Comparison of ENCODE assay signal across 17 cellular contexts in the genomic region with DNA sequence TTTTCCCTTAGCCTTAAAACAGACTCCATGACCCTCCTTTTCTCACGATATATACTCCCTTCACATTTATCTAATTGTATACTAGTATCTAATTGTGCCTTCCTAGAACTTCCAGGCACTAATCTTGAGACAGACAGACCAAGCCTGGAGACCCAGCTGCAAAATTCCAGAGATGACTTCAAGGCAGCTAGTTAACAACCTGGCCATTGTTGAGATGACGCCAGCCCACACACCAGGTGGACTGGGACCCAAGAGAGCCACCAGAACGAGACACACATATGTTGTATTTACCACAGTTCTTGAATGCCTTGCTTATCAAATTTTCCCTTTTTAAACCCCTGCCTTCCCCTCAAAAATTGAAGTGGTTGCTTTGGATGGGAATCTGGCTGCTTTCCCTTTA. TPM values are rescaled to one million over a fixed set of nuclear protein-coding genes. Genes with fewer than 3 reads are reported as not detected.
DNase-seq lines count a peak whose midpoint lies in the region; ATAC-seq, FAIRE-seq and TF ChIP-seq lines count a peak whose summit lies in the region.
"Had no signal": no experiment of that assay in that cellular context is flagged by ENCODE, and none has a peak within 500 bp of the region (broad histone marks: within the 10 kb centered on the region; RNA-seq: fewer than 3 reads in every experiment).

No MANE protein-coding gene starts in this region.

- H4K20me1 ChIP-seq in GM23338 (replicated peaks; ENCODE audit: insufficient read depth) (no peaks in the 10 kb centered on the region), GM23248 (ENCODE audit: insufficient read depth) (no peaks in the 10 kb centered on the region)

- H3K4me1 Mint-ChIP-seq in CD4-positive, alpha-beta T cell (ENCODE audit: low read depth), result no peaks in the 10 kb centered on the region
- H3K4me1 Mint-ChIP-seq in GM23338 (peaks cover 6% of the 10 kb centered on the region), progenitor cell of endocrine pancreas (ENCODE audit: low read depth) (peaks cover 2% of the 10 kb centered on the region)
- H3K4me1 Mint-ChIP-seq: CD8-positive, alpha-beta memory T cell had no signal

- no peaks in the 10 kb centered on the region for H3K27me3 ChIP-seq in CD4-positive, alpha-beta T cell (ENCODE audit: control insufficient read depth, insufficient read depth, low read length)
- H3K27me3 ChIP-seq in GM23338 (ENCODE audit: insufficient read depth), result no peaks in the 10 kb centered on the region
- no peaks in the 10 kb centered on the region for H3K27me3 ChIP-seq in GM23248 (replicated peaks; ENCODE audit: insufficient read depth)

- no peak for ATAC-seq in CD4-positive, alpha-beta T cell (ENCODE audit: poor library complexity)
- ATAC-seq in GM23338, result no peak

- peaks cover 27% of the 10 kb centered on the region for H3K4me1 ChIP-seq in GM23338 (ENCODE audit: insufficient read depth)
- H3K4me1 ChIP-seq in GM23248 (ENCODE audit: insufficient read depth), result peaks cover 21% of the 10 kb centered on the region

- no peaks in the 10 kb centered on the region for H3K79me2 ChIP-seq in GM23338 (replicated peaks; ENCODE audit: insufficient read depth)
- no peaks in the 10 kb centered on the region for H3K79me2 ChIP-seq in GM23248 (ENCODE audit: insufficient read depth)

- CTCF ChIA-PET in CD4-positive, alpha-beta T cell (lab: Charles Lee), result no interaction called here

- H3K9me3 ChIP-seq in CD4-positive, alpha-beta T cell (ENCODE audit: control insufficient read depth, low read length), result no peaks in the 10 kb centered on the region
- no peaks in the 10 kb centered on the region for H3K9me3 ChIP-seq in GM23248 (ENCODE audit: low read depth)
- H3K9me3 ChIP-seq: Caco-2 had no signal

- no peak overlapping the region for H3K9ac ChIP-seq in GM23248

- H3F3A ChIP-seq in GM23338 (replicated peaks; ENCODE audit: low read depth), result no peaks in the 10 kb centered on the region
- H3F3A ChIP-seq in GM23248 (ENCODE audit: insufficient read depth), result peaks cover 15% of the 10 kb centered on the region

- H3K36me3 Mint-ChIP-seq in CD4-positive, alpha-beta T cell (ENCODE audit: low read depth), result no peaks in the 10 kb centered on the region
- H3K36me3 Mint-ChIP-seq in GM23338 (ENCODE audit: low read depth) (no peaks in the 10 kb centered on the region), progenitor cell of endocrine pancreas (ENCODE audit: insufficient read depth) (no peaks in the 10 kb centered on the region)
- H3K36me3 Mint-ChIP-seq: CD14-positive monocyte had no signal

- no peaks in the 10 kb centered on the region for H3K27me3 Mint-ChIP-seq in CD4-positive, alpha-beta T cell
- H3K27me3 Mint-ChIP-seq in GM23338 (ENCODE audit: insufficient read depth, low read depth, poor library complexity) (peaks cover 4% of the 10 kb centered on the region), progenitor cell of endocrine pancreas (peaks cover 6% of the 10 kb centered on the region)
- H3K27me3 Mint-ChIP-seq: CD8-positive, alpha-beta memory T cell had no signal

- in situ Hi-C loops in GM23248 (cut with MboI), result no loop called here

- POLR2A ChIA-PET in CD4-positive, alpha-beta T cell (lab: Charles Lee), result interaction anchor here (0.6 to 3.5 kb wide), 2 partner anchors 112 to 431 kb away, joined by 3 to 22 read pairs; no protein-coding TSS in a partner anchor

- H3K4me3 ChIP-seq in GM23338 (peak overlapping the region; percentile 61; the same call in 1 of the 2 replicates), GM23248 (no peak overlapping the region)

- H3K9me2 ChIP-seq in GM23338 (ENCODE audit: insufficient read depth) (no peaks in the 10 kb centered on the region), GM23248 (ENCODE audit: insufficient read depth) (no peaks in the 10 kb centered on the region)

- TF ChIP-seq CTCF in CD4-positive, alpha-beta T cell (IDR thresholded peaks at IDR 0.05), result no peak
- no peak for TF ChIP-seq CTCF in GM23338 (conservative IDR thresholded peaks at IDR 0.05; ENCODE audit: low read depth in 2 of 2)
- no peak for TF ChIP-seq CTCF in progenitor cell of endocrine pancreas (IDR thresholded peaks at IDR 0.05; ENCODE audit: unreplicated experiment)
- no peak for TF ChIP-seq CTCF in D721Med (IDR thresholded peaks at IDR 0.05; ENCODE audit: insufficient read depth, missing control alignments)

- WGBS in GM23248 (ENCODE audit: low coverage in 1 of 2, low lambda C conversion rate in 2 of 2, missing lambda C conversion rate in 2 of 2), 2 experiments, result 97 to 98% methylated on average over 3 of the region's 3 CpGs

- DNase-seq in CD4-positive, alpha-beta T cell, result no peak
- no peak for DNase-seq in GM23338 (ENCODE audit: low spot score)
- peak; percentile 86 for DNase-seq in islet precursor cell
- DNase-seq in progenitor cell of endocrine pancreas (ENCODE audit: low spot score, unreplicated experiment), result no peak
- DNase-seq in D721Med (ENCODE audit: insufficient read length, low spot score), result no peak
- no peak for DNase-seq in stimulated activated CD4-positive, alpha-beta T cell treated with anti-CD3 and anti-CD28 coated beads, Interleukin-1b, Interleukin-23, amount 100 ng/mL, for 48 hours
- no peak for DNase-seq in GM23248
- DNase-seq: Caco-2; CD8-positive, alpha-beta memory T cell; DMS53; HCEC 1CT had no signal

- no peak for FAIRE-seq in D721Med (lab: Jason Lieb, UNC)
- FAIRE-seq: A204.1, GM12891 had no signal

- peak overlapping the region; percentile 49 for H3K4me3 Mint-ChIP-seq in CD4-positive, alpha-beta T cell
- H3K4me3 Mint-ChIP-seq in GM23338 (no peak overlapping the region; the same call in 2 of the 3 replicates), progenitor cell of endocrine pancreas (ENCODE audit: low read depth) (no peak overlapping the region)
- H3K4me3 Mint-ChIP-seq: CD14-positive monocyte; CD8-positive, alpha-beta memory T cell had no signal

- intact Hi-C loops in CD4-positive, alpha-beta T cell (cut with DNase I, micrococcal nuclease), result loop anchor here in 1 of 2 experiments (5.0 kb wide), 1 partner anchor 50 kb away; a partner anchor contains a TSS

- peak overlapping the region; percentile 88 for H3K4me2 ChIP-seq in GM23338
- H3K4me2 ChIP-seq in GM23248 (ENCODE audit: unreplicated experiment), result no peak overlapping the region

- H3K36me3 ChIP-seq in GM23338 (ENCODE audit: insufficient read depth) (no peaks in the 10 kb centered on the region), GM23248 (ENCODE audit: low read depth) (no peaks in the 10 kb centered on the region)

- no peaks in the 10 kb centered on the region for H3K9me3 Mint-ChIP-seq in CD4-positive, alpha-beta T cell
- no peaks in the 10 kb centered on the region for H3K9me3 Mint-ChIP-seq in GM23338
- no peaks in the 10 kb centered on the region for H3K9me3 Mint-ChIP-seq in progenitor cell of endocrine pancreas (ENCODE audit: low read depth)
- H3K9me3 Mint-ChIP-seq: CD8-positive, alpha-beta memory T cell had no signal

- no peak overlapping the region for H3K27ac Mint-ChIP-seq in CD4-positive, alpha-beta T cell
- no peak overlapping the region for H3K27ac Mint-ChIP-seq in GM23338
- peak overlapping the region; percentile 81 for H3K27ac Mint-ChIP-seq in progenitor cell of endocrine pancreas
- H3K27ac Mint-ChIP-seq: CD14-positive monocyte had no signal

- no peak overlapping the region for H3K27ac ChIP-seq in CD4-positive, alpha-beta T cell (ENCODE audit: low read depth, low read length)
- no peak overlapping the region for H3K27ac ChIP-seq in GM23338 (ENCODE audit: low read depth)
- no peak overlapping the region for H3K27ac ChIP-seq in GM23248

- peak overlapping the region; percentile 19; the same call in 1 of the 2 replicates for H2AFZ ChIP-seq in GM23338
- H2AFZ ChIP-seq in GM23248, result no peak overlapping the region

TF ChIP-seq in GM23338, 12 proteins besides CTCF, POLR2A, EP300 and RAD21 (continues in another document):
- TF ChIP-seq JUNB (IDR thresholded peaks at IDR 0.05; ENCODE audit: unreplicated experiment), result no peak
- TF ChIP-seq CREB1 (CRISPR knock-in tag; IDR thresholded peaks at IDR 0.05; ENCODE audit: low read depth), result no peak
- no peak for TF ChIP-seq ZNF331 (CRISPR knock-in tag; IDR thresholded peaks at IDR 0.05; ENCODE audit: low read depth)
- no peak for TF ChIP-seq POLR2AphosphoS5 (IDR thresholded peaks at IDR 0.05; ENCODE audit: low read depth)
- no peak for TF ChIP-seq STAT1 (IDR thresholded peaks at IDR 0.05; ENCODE audit: unreplicated experiment)
- TF ChIP-seq EZH2 (IDR thresholded peaks at IDR 0.05; ENCODE audit: low read depth, unreplicated experiment), result no peak

RNA-seq across cellular contexts. Expression of a gene that starts 48.9 kb away (rescaled TPM):
- total RNA-seq in CD4-positive, alpha-beta T cell, result 10 to 100 TPM; 27.7 to 31.5 TPM
- total RNA-seq in GM23338 (2014; rRNA removed; shearing (Covaris generic)), result 64.3 and 67.8 TPM in 2 replicates
- polyA plus RNA-seq in GM23338 (2016; fragmentation: Nextera tagmentation; extraction: Ambion mirVana), result 8.1 and 8.4 TPM in 2 replicates
- 43.8 and 46.2 TPM in 2 replicates for total RNA-seq in progenitor cell of endocrine pancreas
- 11.6 and 19.8 TPM in 2 replicates for total RNA-seq in GM23248 (2014; rRNA removed; shearing (Covaris generic))
- polyA plus RNA-seq in GM23248 (2016; fragmentation: Nextera tagmentation; extraction: Ambion mirVana), result 3.6 TPM in 2 replicates

RNA-seq across cellular contexts. Expression of a gene that starts 49.5 kb away (rescaled TPM):
- 1 to 10 TPM in 1 of 2 experiments, under 1 TPM in 1; 0.96 to 1.3 TPM for total RNA-seq in CD4-positive, alpha-beta T cell
- total RNA-seq in GM23338 (2014; rRNA removed; shearing (Covaris generic)), result 0.35 and 0.38 TPM in 2 replicates
- 0.39 and 0.57 TPM in 2 replicates for polyA plus RNA-seq in GM23338 (2016; fragmentation: Nextera tagmentation; extraction: Ambion mirVana)
- 2.0 and 3.8 TPM in 2 replicates for total RNA-seq in progenitor cell of endocrine pancreas
- total RNA-seq in GM23248 (2014; rRNA removed; shearing (Covaris generic)), result under 0.01 TPM in 1 of 2 replicates, not detected in the other
- 0.15 and 0.24 TPM in 2 replicates for polyA plus RNA-seq in GM23248 (2016; fragmentation: Nextera tagmentation; extraction: Ambion mirVana)
- total RNA-seq: Daoy, H4 had no signal
- polyA plus RNA-seq: AG04450, CD14-positive monocyte had no signal

RNA-seq across cellular contexts. Expression of a gene that starts 52.3 kb away (rescaled TPM):
- total RNA-seq in CD4-positive, alpha-beta T cell, result 10 to 100 TPM; 25.2 to 30.3 TPM
- total RNA-seq in GM23338 (2014; rRNA removed; shearing (Covaris generic)), result 43.4 and 55.0 TPM in 2 replicates
- polyA plus RNA-seq in GM23338 (2016; fragmentation: Nextera tagmentation; extraction: Ambion mirVana) (38.3 and 41.1 TPM in 2 replicates), GM23248 (2016; fragmentation: Nextera tagmentation; extraction: Ambion mirVana) (139 and 140 TPM in 2 replicates)
- total RNA-seq in progenitor cell of endocrine pancreas, result 62.0 and 71.1 TPM in 2 replicates
- 93.3 and 99.2 TPM in 2 replicates for total RNA-seq in GM23248 (2014; rRNA removed; shearing (Covaris generic))

RNA-seq across cellular contexts. Expression of a gene that starts 52.6 kb away (rescaled TPM):
- total RNA-seq in CD4-positive, alpha-beta T cell, result 10 to 100 TPM; 72.4 to 73.7 TPM
- 88.9 and 92.3 TPM in 2 replicates for total RNA-seq in GM23338 (2014; rRNA removed; shearing (Covaris generic))
- 57.6 and 63.9 TPM in 2 replicates for polyA plus RNA-seq in GM23338 (2016; fragmentation: Nextera tagmentation; extraction: Ambion mirVana)
- 111 and 114 TPM in 2 replicates for total RNA-seq in progenitor cell of endocrine pancreas
- total RNA-seq in GM23248 (2014; rRNA removed; shearing (Covaris generic)), result 106 and 121 TPM in 2 replicates
- polyA plus RNA-seq in GM23248 (2016; fragmentation: Nextera tagmentation; extraction: Ambion mirVana), result 122 and 125 TPM in 2 replicates
